In genomic region chr1:7549277-7549676, GRCh38 we compare ENCODE assay signal across 8 cellular contexts.
DNase-seq lines count a peak whose midpoint lies in the region; ATAC-seq, FAIRE-seq and TF ChIP-seq lines count a peak whose summit lies in the region.

No MANE protein-coding gene starts in this region.

- 47 to 63% (median 49%) methylated on average over 6 of the region's 6 CpGs for WGBS in ovary, 3 donors

- peak overlapping the region; percentile 14 to 69 (median 50); a peak in 16 of 20 replicates for H3K4me3 ChIP-seq in BLaER1 treated with 17β-estradiol and CSF1 and Interleukin-3, amounts not matched to agents 10 nM and 100 nM
- H3K4me3 ChIP-seq in HL-60 (replicated peaks; ENCODE audit: insufficient read depth, low read length) (no peak overlapping the region), kidney (ENCODE audit: low read length in 2 of 2) (no peak overlapping the region), ovary (no peak overlapping the region)
- H3K4me3 ChIP-seq in CD8-positive, alpha-beta memory T cell (ENCODE audit: low read length) = no peak overlapping the region

- H3K4me1 ChIP-seq in BLaER1 treated with 17β-estradiol and CSF1 and Interleukin-3, amounts not matched to agents 10 nM and 100 nM = peaks cover 58 to 67% (median 66%) of the 10 kb centered on the region in 10 experiments
- peaks cover 25 to 33% of the 10 kb centered on the region in 2 donors for H3K4me1 ChIP-seq in kidney (ENCODE audit: control insufficient read depth in 1 of 2, insufficient read depth in 1 of 2, low read depth in 1 of 2, low read length in 2 of 2)
- H3K4me1 ChIP-seq in CD8-positive, alpha-beta memory T cell (ENCODE audit: insufficient read depth, low read length) = no peaks in the 10 kb centered on the region
- H3K4me1 ChIP-seq in ovary (ENCODE audit: insufficient read depth) = no peaks in the 10 kb centered on the region

- peak overlapping the region in 1 of 7 donors; percentile 38 for H3K4me3 Mint-ChIP-seq in CD8-positive, alpha-beta memory T cell

- no peak for FAIRE-seq in kidney (lab: Jason Lieb, UNC)

- H3K4me2 ChIP-seq in BLaER1 treated with 17β-estradiol and CSF1 and Interleukin-3, amounts not matched to agents 10 nM and 100 nM = peak overlapping the region; percentile 88 to 100 (median 97)

- H3K27me3 ChIP-seq in BLaER1 treated with 17β-estradiol and CSF1 and Interleukin-3, amounts not matched to agents 10 nM and 100 nM = no peaks in the 10 kb centered on the region
- no peaks in the 10 kb centered on the region for H3K27me3 ChIP-seq in HL-60 (ENCODE audit: insufficient read depth, poor library complexity, severe bottlenecking)
- no peaks in the 10 kb centered on the region for H3K27me3 ChIP-seq in CD8-positive, alpha-beta memory T cell (ENCODE audit: insufficient read depth, low read length, poor library complexity, severe bottlenecking)
- no peaks in the 10 kb centered on the region for H3K27me3 ChIP-seq in ovary

- H3K9me3 Mint-ChIP-seq in CD8-positive, alpha-beta memory T cell = no peaks in the 10 kb centered on the region

- no peaks in the 10 kb centered on the region for H4K20me1 ChIP-seq in BLaER1 treated with 17β-estradiol and CSF1 and Interleukin-3, amounts not matched to agents 10 nM and 100 nM

- TF ChIP-seq EP300 in ovary (IDR thresholded peaks at IDR 0.05) = no peak

- H3K36me3 ChIP-seq in BLaER1 treated with 17β-estradiol and CSF1 and Interleukin-3, amounts not matched to agents 10 nM and 100 nM = no peaks in the 10 kb centered on the region
- H3K36me3 ChIP-seq in kidney (ENCODE audit: control insufficient read depth in 1 of 2, insufficient read depth in 2 of 2, low read length in 2 of 2) (no peaks in the 10 kb centered on the region), ovary (no peaks in the 10 kb centered on the region)
- no peaks in the 10 kb centered on the region for H3K36me3 ChIP-seq in CD8-positive, alpha-beta memory T cell (ENCODE audit: insufficient read depth, low read length)

- no peak for TF ChIP-seq CTCF in HL-60 (IDR thresholded peaks at IDR 0.05; ENCODE audit: insufficient read depth, low read length)
- TF ChIP-seq CTCF in kidney (IDR thresholded peaks at IDR 0.05; ENCODE audit: borderline replicate concordance, extremely low read depth, insufficient read depth) = no peak
- TF ChIP-seq CTCF in ovary (IDR thresholded peaks at IDR 0.05) = no peak

- H3K9ac ChIP-seq in BLaER1 treated with 17β-estradiol and CSF1 and Interleukin-3, amounts not matched to agents 10 nM and 100 nM = peak overlapping the region; percentile 59 to 76 (median 70); a peak in 21 of 22 replicates
- no peak overlapping the region for H3K9ac ChIP-seq in kidney (ENCODE audit: low read length in 2 of 2)

- peaks cover 1 to 18% of the 10 kb centered on the region in 2 donors for H3K27me3 Mint-ChIP-seq in CD8-positive, alpha-beta memory T cell

- peak overlapping the region in 4 of 8 donors; percentile 30 to 78 (median 67) for H3K27ac Mint-ChIP-seq in CD8-positive, alpha-beta memory T cell

- no peaks in the 10 kb centered on the region for H3K36me3 Mint-ChIP-seq in CD8-positive, alpha-beta memory T cell

- intact Hi-C loops in kidney (cut with DNase I) (no loop called here), ovary (cut with DNase I) (no loop called here)

- DNase-seq in HL-60 (ENCODE audit: low read depth in 1 of 2, low spot score in 1 of 2) = peak; percentile 8 to 10
- peak; percentile 68 to 72 for DNase-seq in activated T-cell treated with anti-CD3 and anti-CD28 coated beads, Interleukin-2, amount 50 U/mL, for 48 hours
- DNase-seq in kidney = peak; percentile 74
- DNase-seq in CD8-positive, alpha-beta memory T cell = no peak
- DNase-seq in T-helper 9 cell = no peak
- no peak for DNase-seq in ovary

- peaks cover 11 to 18% (median 16%) of the 10 kb centered on the region in 11 experiments; a peak in 21 of 22 replicates for H3K9me3 ChIP-seq in BLaER1 treated with 17β-estradiol and CSF1 and Interleukin-3, amounts not matched to agents 10 nM and 100 nM (replicated peaks in 1 of 11)
- H3K9me3 ChIP-seq in kidney (ENCODE audit: control insufficient read depth in 1 of 2, low read length in 2 of 2) (no peaks in the 10 kb centered on the region), ovary (no peaks in the 10 kb centered on the region)
- no peaks in the 10 kb centered on the region for H3K9me3 ChIP-seq in CD8-positive, alpha-beta memory T cell (ENCODE audit: low read length)

- CTCF ChIA-PET in CD8-positive, alpha-beta memory T cell (lab: Charles Lee) = no interaction called here

- ATAC-seq in HG02763 (IDR thresholded peaks at IDR 0.05; ENCODE audit: unreplicated experiment) = no peak

- H3K4me1 Mint-ChIP-seq in CD8-positive, alpha-beta memory T cell = peaks cover 4 to 8% (median 7%) of the 10 kb centered on the region in 3 donors

- no peak for TF ChIP-seq POLR2A in ovary (IDR thresholded peaks at IDR 0.05)

- peak overlapping the region; percentile 74 to 93 (median 85) for H3K27ac ChIP-seq in BLaER1 treated with 17β-estradiol and CSF1 and Interleukin-3, amounts not matched to agents 10 nM and 100 nM
- H3K27ac ChIP-seq in HL-60 (replicated peaks) = no peak overlapping the region
- no peak overlapping the region for H3K27ac ChIP-seq in kidney (ENCODE audit: low read depth in 2 of 2, low read length in 2 of 2)
- H3K27ac ChIP-seq in CD8-positive, alpha-beta memory T cell (ENCODE audit: low read depth, low read length) = no peak overlapping the region
- no peak overlapping the region for H3K27ac ChIP-seq in ovary

- POLR2A ChIA-PET in CD8-positive, alpha-beta memory T cell (lab: Charles Lee) = no interaction called here

Comparison
In these comparisons a context has a peak if more than half of its experiments do, and no peak if none do; other contexts are left out.
1. H3K27ac ChIP-seq: peak in BLaER1 treated with 17β-estradiol and CSF1 and Interleukin-3, amounts not matched to agents 10 nM and 100 nM (11 of 11); none in HL-60 (single experiment), kidney (0 of 2), CD8-positive, alpha-beta memory T cell (single experiment) and ovary (0 of 2).
2. H3K4me3 ChIP-seq: peak in BLaER1 treated with 17β-estradiol and CSF1 and Interleukin-3, amounts not matched to agents 10 nM and 100 nM (10 of 10); none in HL-60 (single experiment), kidney (0 of 2), CD8-positive, alpha-beta memory T cell (single experiment) and ovary (single experiment).
3. H3K9ac ChIP-seq: peak in BLaER1 treated with 17β-estradiol and CSF1 and Interleukin-3, amounts not matched to agents 10 nM and 100 nM (11 of 11); none in kidney (0 of 2).
4. DNase-seq: peak in HL-60 (2 of 2), activated T-cell treated with anti-CD3 and anti-CD28 coated beads, Interleukin-2, amount 50 U/mL, for 48 hours (2 of 2) and kidney (single experiment); none in CD8-positive, alpha-beta memory T cell (0 of 5), T-helper 9 cell (single experiment) and ovary (0 of 5).